In the genomic region with DNA sequence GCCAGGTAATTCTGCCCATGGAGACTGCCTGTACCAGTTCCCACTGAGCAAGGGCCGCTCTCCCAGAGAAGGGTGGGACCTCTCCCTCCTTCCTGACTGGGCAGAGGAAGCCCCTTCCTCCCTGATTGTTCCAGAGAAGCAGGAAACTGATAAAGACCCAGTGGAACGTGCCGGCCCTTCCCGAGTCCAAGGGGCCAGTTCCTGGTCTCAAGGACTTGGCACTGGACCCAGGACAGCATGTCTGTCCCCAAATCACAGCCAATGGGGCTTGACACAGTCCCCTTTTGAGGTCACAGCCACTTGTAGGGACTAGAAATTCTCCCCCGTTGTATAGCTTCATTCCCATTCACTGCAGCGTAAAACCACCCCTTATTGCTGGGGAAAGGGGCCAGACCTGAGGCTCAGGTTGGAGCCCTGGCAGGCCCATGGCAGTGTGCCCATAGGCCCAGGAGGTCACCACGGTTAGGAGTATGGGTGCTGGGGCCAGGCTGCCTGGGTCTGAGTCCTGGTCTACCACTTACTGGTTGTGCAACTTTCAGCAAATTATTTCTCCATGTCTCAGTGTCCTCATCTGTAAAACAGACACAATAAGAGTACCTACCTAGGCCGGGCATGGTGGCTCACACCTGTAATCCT, we compare ENCODE assay signal across 24 cellular contexts. TPM values are rescaled to one million over a fixed set of nuclear protein-coding genes. Genes with fewer than 3 reads are reported as not detected.
DNase-seq lines count a peak whose midpoint lies in the region; ATAC-seq, FAIRE-seq and TF ChIP-seq lines count a peak whose summit lies in the region.
"Had no signal": no experiment of that assay in that cellular context is flagged by ENCODE, and none has a peak within 500 bp of the region (broad histone marks: within the 10 kb centered on the region; RNA-seq: fewer than 3 reads in every experiment).

No MANE protein-coding gene starts in this region.

- ATAC-seq in T-helper 17 cell (no peak), gastroesophageal sphincter (peak; percentile 45), left lung (peak; percentile 19)
- ATAC-seq: naive thymus-derived CD8-positive, alpha-beta T cell had no signal

- H3K27me3 Mint-ChIP-seq in T-helper 17 cell = no peaks in the 10 kb centered on the region
- H3K27me3 Mint-ChIP-seq: naive thymus-derived CD8-positive, alpha-beta T cell had no signal

- FAIRE-seq in small intestine (lab: Jason Lieb, UNC) = no peak
- FAIRE-seq: GM12892 had no signal

- H3K36me3 ChIP-seq in gastroesophageal sphincter (peaks cover 0 to 42% of the 10 kb centered on the region in 2 donors), left lung (peaks cover 0 to 29% of the 10 kb centered on the region in 2 donors), small intestine (ENCODE audit: control insufficient read depth in 2 of 2, insufficient read depth in 2 of 2, low read length in 2 of 2) (peaks cover 0 to 4% of the 10 kb centered on the region in 2 donors), testis (ENCODE audit: low read depth, missing control alignments) (no peaks in the 10 kb centered on the region)
- H3K36me3 ChIP-seq: BE2C had no signal

- no peak overlapping the region for H3K27ac Mint-ChIP-seq in T-helper 17 cell

- TF ChIP-seq EP300 in gastroesophageal sphincter (IDR thresholded peaks at IDR 0.05) = no peak

- peaks cover 0 to 21% (median 4%) of the 10 kb centered on the region in 3 donors for H3K4me1 ChIP-seq in gastroesophageal sphincter
- H3K4me1 ChIP-seq in left lung = peaks cover 0 to 65% of the 10 kb centered on the region in 2 donors
- H3K4me1 ChIP-seq in small intestine (ENCODE audit: control insufficient read depth in 2 of 2, insufficient read depth in 1 of 2, low read depth in 1 of 2, low read length in 1 of 2) = peaks cover 0 to 3% of the 10 kb centered on the region in 2 donors
- no peaks in the 10 kb centered on the region for H3K4me1 ChIP-seq in testis
- H3K4me1 ChIP-seq: BE2C had no signal

- H3K9me3 ChIP-seq in T-helper 17 cell (ENCODE audit: control insufficient read depth, low read length, poor library complexity, severe bottlenecking) (no peaks in the 10 kb centered on the region), gastroesophageal sphincter (no peaks in the 10 kb centered on the region), left lung (no peaks in the 10 kb centered on the region), small intestine (ENCODE audit: control insufficient read depth, low read depth) (no peaks in the 10 kb centered on the region), testis (no peaks in the 10 kb centered on the region)
- H3K9me3 ChIP-seq: BE2C had no signal

- TF ChIP-seq POLR2A in gastroesophageal sphincter (IDR thresholded peaks at IDR 0.05) = no peak
- TF ChIP-seq POLR2A in testis (IDR thresholded peaks at IDR 0.05) = no peak

- 65% methylated on average over 5 of the region's 8 CpGs; no CpG with 5 or more reads in 1 of the 2 donors for WGBS in gastroesophageal sphincter (ENCODE audit: low coverage in 1 of 2), 2 donors
- WGBS in small intestine, 3 donors = 62 to 68% (median 65%) methylated on average over 8 of the region's 8 CpGs
- 66 to 88% methylated on average over 2 to 8 of the region's 8 CpGs for WGBS in testis, 2 donors

- peaks cover 2% of the 10 kb centered on the region for H3K36me3 Mint-ChIP-seq in T-helper 17 cell (ENCODE audit: low read depth)

- DNase-seq in T-helper 17 cell (no peak), left lung (no peak), small intestine (peak; percentile 55), COR-L47 (lab: John Stamatoyannopoulos, UW) (no peak), testis (no peak), T1000 (lab: John Stamatoyannopoulos, UW) (no peak)
- no peak for DNase-seq in activated CD4-positive, alpha-beta T cell treated with anti-CD3 and anti-CD28 coated beads, Interleukin-2, amount 50 U/mL, for 1 hour
- DNase-seq: activated CD4-positive, alpha-beta T cell treated with anti-CD3 and anti-CD28 coated beads for 4 hours; activated naive CD4-positive, alpha-beta T cell; BE2C; Kasumi-1; naive thymus-derived CD8-positive, alpha-beta T cell; NCI-H1694; NCI-H446 treated with DMSO at 0.1 percent for 48 hours; NCI-H82; retina; stimulated activated CD4-positive, alpha-beta T cell treated with anti-CD3 and anti-CD28 coated beads, Interleukin-2, amount 100 ng/mL, for 48 hours had no signal

- H3K4me3 ChIP-seq in gastroesophageal sphincter (no peak overlapping the region), left lung (no peak overlapping the region), small intestine (ENCODE audit: low read depth in 1 of 2, low read length in 2 of 2) (no peak overlapping the region), testis (no peak overlapping the region)
- H3K4me3 ChIP-seq: hepatocyte had no signal

- H3K27ac ChIP-seq in gastroesophageal sphincter (peak overlapping the region in 3 of 4 donors; percentile 12 to 43 (median 27)), left lung (peak overlapping the region in 1 of 2 donors; percentile 42), small intestine (ENCODE audit: low read depth in 1 of 2, low read length in 1 of 2) (no peak overlapping the region), testis (no peak overlapping the region)
- H3K27ac ChIP-seq: hepatocyte had no signal

- H3K27me3 ChIP-seq in gastroesophageal sphincter = no peaks in the 10 kb centered on the region
- no peaks in the 10 kb centered on the region for H3K27me3 ChIP-seq in left lung
- H3K27me3 ChIP-seq in small intestine (ENCODE audit: control insufficient read depth in 2 of 2, insufficient read depth in 2 of 2, low read length in 2 of 2) = no peaks in the 10 kb centered on the region
- no peaks in the 10 kb centered on the region for H3K27me3 ChIP-seq in testis
- H3K27me3 ChIP-seq: BE2C, hepatocyte had no signal

- H3K4me3 Mint-ChIP-seq in T-helper 17 cell = peak overlapping the region; percentile 19
- H3K4me3 Mint-ChIP-seq: naive thymus-derived CD8-positive, alpha-beta T cell had no signal

- intact Hi-C loops in left lung (cut with DNase I) = no loop called here
- intact Hi-C loops in testis (cut with DNase I; ENCODE audit: low total_unique reads) = no loop called here

- TF ChIP-seq CTCF in gastroesophageal sphincter (IDR thresholded peaks at IDR 0.05) (no peak), left lung (IDR thresholded peaks at IDR 0.05) (no peak), testis (IDR thresholded peaks at IDR 0.05) (no peak)

- peaks cover 30% of the 10 kb centered on the region for H3K4me1 Mint-ChIP-seq in T-helper 17 cell

RNA-seq across cellular contexts. Expression of a gene that starts 18.1 kb away (rescaled TPM):
- total RNA-seq in T-helper 17 cell (100 to 1,000 TPM; 356 to 408 TPM), gastroesophageal sphincter (10 to 100 TPM; 30.4 to 59.0 (median 40.8) TPM), left lung (10 to 100 TPM; 24.1 to 33.7 TPM), testis (10 to 100 TPM; 27.0 to 30.4 TPM)
- polyA plus RNA-seq in small intestine (10 to 100 TPM; 15.1 to 34.3 (median 17.9) TPM), testis (ENCODE audit: insufficient read depth, low read depth, low replicate concordance) (20.4 TPM)

RNA-seq across cellular contexts. Expression of a gene that starts 27.8 kb away (rescaled TPM):
- total RNA-seq in T-helper 17 cell (10 to 100 TPM in 1 of 2 donors, 1 to 10 TPM in 1; 3.5 to 12.3 TPM), gastroesophageal sphincter (1 to 10 TPM in 3 of 4 donors, under 1 TPM in 1; 0.54 to 8.5 (median 5.0) TPM), left lung (10 to 100 TPM in 1 of 2 donors, 1 to 10 TPM in 1; 7.1 to 10.6 TPM), testis (100 to 1,000 TPM in 1 of 2 donors, 10 to 100 TPM in 1; 74.3 to 101 TPM)
- polyA plus RNA-seq in small intestine (10 to 100 TPM in 2 of 3 donors, 1 to 10 TPM in 1; 1.7 to 12.7 (median 10.5) TPM), testis (ENCODE audit: insufficient read depth, low read depth, low replicate concordance) (266 TPM)

RNA-seq across cellular contexts. Expression of a gene that starts 27.9 kb away (rescaled TPM):
- total RNA-seq in T-helper 17 cell (10 to 100 TPM; 29.2 to 40.1 TPM), gastroesophageal sphincter (10 to 100 TPM; 48.5 to 82.5 (median 76.8) TPM), left lung (10 to 100 TPM; 62.5 to 63.2 TPM), testis (10 to 100 TPM; 75.3 to 92.1 TPM)
- polyA plus RNA-seq in small intestine (10 to 100 TPM; 30.5 to 49.0 (median 35.9) TPM), testis (ENCODE audit: insufficient read depth, low read depth, low replicate concordance) (69.5 TPM)

RNA-seq across cellular contexts. Expression of a gene that starts 57.1 kb away (rescaled TPM):
- total RNA-seq in T-helper 17 cell (not detected), gastroesophageal sphincter (under 1 TPM in 1 of 4 donors, not detected in 3; 0.40 TPM), left lung (under 1 TPM; 0.09 to 0.18 TPM), testis (under 1 TPM; 0.24 to 0.37 TPM)
- polyA plus RNA-seq in small intestine (1 to 10 TPM in 2 of 3 donors, under 1 TPM in 1; 0.15 to 5.4 (median 1.6) TPM), testis (ENCODE audit: insufficient read depth, low read depth, low replicate concordance) (2.8 TPM)
- total RNA-seq: A673; fibroblast of villous mesenchyme; naive thymus-derived CD8-positive, alpha-beta T cell; temporal lobe had no signal
- polyA plus RNA-seq: CD8-positive, alpha-beta memory T cell; naive thymus-derived CD8-positive, alpha-beta T cell had no signal

Comparison
In these comparisons a context has a peak if more than half of its experiments do, and no peak if none do; other contexts are left out.
1. H3K27ac ChIP-seq: peak in gastroesophageal sphincter (3 of 4); none in small intestine (0 of 2) and testis (0 of 2).
2. RNA of a gene that starts 18.1 kb away (total RNA-seq): 356 to 408 TPM in T-helper 17 cell; 30.4 to 59.0 TPM in gastroesophageal sphincter, 24.1 to 33.7 TPM in left lung and 27.0 to 30.4 TPM in testis; every median in the first group is over 4 times any median in the second.
3. RNA of a gene that starts 27.8 kb away (total RNA-seq): 74.3 to 101 TPM in testis; 3.5 to 12.3 TPM in T-helper 17 cell, 7.1 to 10.6 TPM in left lung and 0.54 to 8.5 TPM in gastroesophageal sphincter; every median in the first group is over 4 times any median in the second.